7 cellular contexts compared by ENCODE assay signal in the genomic region with DNA sequence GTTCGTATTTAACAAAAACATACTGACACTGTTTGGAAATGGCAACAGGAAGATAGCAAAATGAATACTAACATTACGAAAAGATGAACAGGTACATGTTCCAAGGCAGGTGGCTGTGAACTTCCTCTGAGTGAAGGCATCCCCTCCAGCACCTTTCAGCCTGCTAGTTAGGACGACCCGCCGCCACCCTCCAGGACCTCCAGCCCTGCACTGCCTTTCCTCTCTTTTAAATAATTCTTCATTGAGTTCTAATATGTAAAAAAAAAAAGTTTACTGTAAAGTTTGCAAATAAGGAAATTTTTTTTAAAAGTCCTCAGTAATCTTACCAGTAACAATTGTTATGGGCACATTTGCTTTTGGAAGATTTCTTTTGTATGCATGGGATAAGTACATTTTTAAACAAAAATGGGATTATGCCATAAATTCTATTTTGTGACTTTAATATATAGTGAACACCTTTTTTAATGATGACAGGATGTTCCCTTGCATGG. TPM values are rescaled to one million over a fixed set of nuclear protein-coding genes. Genes with fewer than 3 reads are reported as not detected.
DNase-seq lines count a peak whose midpoint lies in the region; ATAC-seq lines count a peak whose summit lies in the region.

No MANE protein-coding gene starts in this region.

- H3K27ac Mint-ChIP-seq in activated T-helper 2 cell treated with anti-CD3 and anti-CD28 coated beads, Interferon-gamma antibody, Interleukin-2, Interleukin-4, amounts not matched to agents 10 μg/mL and 5 μg/mL and 100 μg/mL, durations not matched to agents 14 hours and 24 hours and 36 hours = peak overlapping the region; percentile 98

- no peaks in the 10 kb centered on the region for H3K27me3 Mint-ChIP-seq in activated T-helper 2 cell treated with anti-CD3 and anti-CD28 coated beads, Interferon-gamma antibody, Interleukin-2, Interleukin-4, amounts not matched to agents 10 μg/mL and 5 μg/mL and 100 μg/mL, durations not matched to agents 14 hours and 24 hours and 36 hours (ENCODE audit: low read depth)

- no peak for ATAC-seq in GM21390 (IDR thresholded peaks at IDR 0.05; ENCODE audit: unreplicated experiment)

- H3K36me3 Mint-ChIP-seq in activated T-helper 2 cell treated with anti-CD3 and anti-CD28 coated beads, Interferon-gamma antibody, Interleukin-2, Interleukin-4, amounts not matched to agents 10 μg/mL and 5 μg/mL and 100 μg/mL, durations not matched to agents 14 hours and 24 hours and 36 hours (ENCODE audit: low read depth) = peaks cover 78% of the 10 kb centered on the region

- H3K9me3 ChIP-seq in HUES6 (ENCODE audit: control insufficient read depth, insufficient read depth, low read depth, low read length) = no peaks in the 10 kb centered on the region

- H3K27me3 ChIP-seq in HUES6 (ENCODE audit: control insufficient read depth, insufficient read depth, low read length) = no peaks in the 10 kb centered on the region

- intact Hi-C loops in activated T-helper 2 cell treated with anti-CD3 and anti-CD28 coated beads, Interferon-gamma antibody, Interleukin-2, Interleukin-4, amounts not matched to agents 10 μg/mL and 5 μg/mL and 100 μg/mL, durations not matched to agents 14 hours and 24 hours and 36 hours (cut with micrococcal nuclease) = loop anchor here (1.0 kb wide), 1 partner anchor 9 kb away; no protein-coding TSS in a partner anchor

- H3K4me1 Mint-ChIP-seq in activated T-helper 2 cell treated with anti-CD3 and anti-CD28 coated beads, Interferon-gamma antibody, Interleukin-2, Interleukin-4, amounts not matched to agents 10 μg/mL and 5 μg/mL and 100 μg/mL, durations not matched to agents 14 hours and 24 hours and 36 hours (ENCODE audit: low read depth) = peaks cover 68% of the 10 kb centered on the region

- H3K4me3 Mint-ChIP-seq in activated T-helper 2 cell treated with anti-CD3 and anti-CD28 coated beads, Interferon-gamma antibody, Interleukin-2, Interleukin-4, amounts not matched to agents 10 μg/mL and 5 μg/mL and 100 μg/mL, durations not matched to agents 14 hours and 24 hours and 36 hours (ENCODE audit: low read depth) = peak overlapping the region; percentile 98

- peak overlapping the region; percentile 32; the same call in 1 of the 2 replicates for H3K4me3 ChIP-seq in HUES6 (ENCODE audit: low read depth, low read length)

- H3K9me3 Mint-ChIP-seq in activated T-helper 2 cell treated with anti-CD3 and anti-CD28 coated beads, Interferon-gamma antibody, Interleukin-2, Interleukin-4, amounts not matched to agents 10 μg/mL and 5 μg/mL and 100 μg/mL, durations not matched to agents 14 hours and 24 hours and 36 hours = no peaks in the 10 kb centered on the region

- peaks cover 48% of the 10 kb centered on the region; the same call in 1 of the 2 replicates for H3K36me3 ChIP-seq in HUES6 (ENCODE audit: control insufficient read depth, insufficient read depth, low read length)

- H3K9ac ChIP-seq in HUES6 (ENCODE audit: low read length) = no peak overlapping the region

- no peak overlapping the region for H3K27ac ChIP-seq in HUES6 (ENCODE audit: low read depth, low read length)

- no peak for DNase-seq in activated T-helper 2 cell treated with anti-CD3 and anti-CD28 coated beads, Interferon-gamma antibody, Interleukin-2, Interleukin-4, amounts not matched to agents 10 μg/mL and 5 μg/mL and 100 μg/mL, durations not matched to agents 14 hours and 24 hours and 36 hours (ENCODE audit: low spot score)
- DNase-seq in iris pigment epithelial cell (ENCODE audit: low read depth) (peak; percentile 69), stromal cell of bone marrow (ENCODE audit: low read depth) (peak; percentile 28), NCI-H2107 treated with DMSO at 0.1 percent for 48 hours (lab: John Stamatoyannopoulos, UW; ENCODE audit: unreplicated experiment) (no peak), hepatic stellate cell (ENCODE audit: low spot score) (no peak)

- H3K4me1 ChIP-seq in HUES6 (ENCODE audit: control insufficient read depth, insufficient read depth, low read length) = peaks cover 44% of the 10 kb centered on the region

RNA-seq across cellular contexts. Expression of a gene that starts 6.0 kb away (rescaled TPM):
- 422 and 430 TPM in 2 replicates for total RNA-seq in activated T-helper 2 cell treated with anti-CD3 and anti-CD28 coated beads, Interferon-gamma antibody, Interleukin-2, Interleukin-4, amounts not matched to agents 10 μg/mL and 5 μg/mL and 100 μg/mL, durations not matched to agents 14 hours and 24 hours and 36 hours

RNA-seq across cellular contexts. Expression of a gene that starts 42.2 kb away (rescaled TPM):
- 39.7 and 39.8 TPM in 2 replicates for total RNA-seq in activated T-helper 2 cell treated with anti-CD3 and anti-CD28 coated beads, Interferon-gamma antibody, Interleukin-2, Interleukin-4, amounts not matched to agents 10 μg/mL and 5 μg/mL and 100 μg/mL, durations not matched to agents 14 hours and 24 hours and 36 hours

RNA-seq across cellular contexts. Expression of a gene that starts 46.2 kb away (rescaled TPM):
- 14.6 and 16.3 TPM in 2 replicates for total RNA-seq in activated T-helper 2 cell treated with anti-CD3 and anti-CD28 coated beads, Interferon-gamma antibody, Interleukin-2, Interleukin-4, amounts not matched to agents 10 μg/mL and 5 μg/mL and 100 μg/mL, durations not matched to agents 14 hours and 24 hours and 36 hours

Comparison
In these comparisons a context has a peak if more than half of its experiments do, and no peak if none do; other contexts are left out.
1. DNase-seq: peak in iris pigment epithelial cell (single experiment) and stromal cell of bone marrow (single experiment); none in activated T-helper 2 cell treated with anti-CD3 and anti-CD28 coated beads, Interferon-gamma antibody, Interleukin-2, Interleukin-4, amounts not matched to agents 10 μg/mL and 5 μg/mL and 100 μg/mL, durations not matched to agents 14 hours and 24 hours and 36 hours (single experiment), NCI-H2107 treated with DMSO at 0.1 percent for 48 hours (single experiment) and hepatic stellate cell (single experiment).